Comparison of ENCODE assay signal across 1 cellular context in genomic region chr17:2238432-2239169, GRCh38.
A peak's percentile ranks its signal among the peaks of the same experiment; 100 is the strongest.
TF ChIP-seq lines count a peak whose summit lies in the region.

No MANE protein-coding gene starts in this region.

TF ChIP-seq in GM12878, 131 proteins besides CTCF, POLR2A, EP300 and RAD21 (continued from another document and continues in another):
- TF ChIP-seq CUX1 (IDR thresholded peaks at IDR 0.05; ENCODE audit: insufficient replicate concordance, low read depth, low read length) (peak; percentile 27), ZNF622 (IDR thresholded peaks at IDR 0.05) (no peak), REST (IDR thresholded peaks at IDR 0.05; ENCODE audit: low read depth, low read length) (no peak), KLF5 (IDR thresholded peaks at IDR 0.05; ENCODE audit: partially characterized antibody) (no peak), STAT1 (conservative IDR thresholded peaks at IDR 0.05) (no peak), BACH1 (IDR thresholded peaks at IDR 0.05; ENCODE audit: borderline replicate concordance) (no peak), FOXM1 (IDR thresholded peaks at IDR 0.05; ENCODE audit: low read depth, low read length) (no peak), NBN (IDR thresholded peaks at IDR 0.05) (peak; percentile 72; the same call in 1 of the 2 replicates), SREBF1 (IDR thresholded peaks at IDR 0.05; ENCODE audit: low read length) (no peak), JUNB (IDR thresholded peaks at IDR 0.05) (no peak), ELK1 (IDR thresholded peaks at IDR 0.05; ENCODE audit: low read depth, low read length) (no peak), CBX3 (IDR thresholded peaks at IDR 0.05; ENCODE audit: borderline replicate concordance, low read depth) (no peak), SMC3 (IDR thresholded peaks at IDR 0.05; ENCODE audit: borderline replicate concordance, low read length) (no peak), CEBPB (IDR thresholded peaks at IDR 0.05; ENCODE audit: borderline replicate concordance in 1 of 2, low read depth in 2 of 2, low read length in 2 of 2) (no peak), ZBTB33 (IDR thresholded peaks at IDR 0.05) (no peak), ZBED1 (IDR thresholded peaks at IDR 0.05; ENCODE audit: borderline replicate concordance) (0 out of 2 replicates have a peak, but pooled peaks have one; percentile 47), BMI1 (IDR thresholded peaks at IDR 0.05; ENCODE audit: borderline replicate concordance) (no peak), PML (IDR thresholded peaks at IDR 0.05; ENCODE audit: low read length) (peak; percentile 79), MTA3 (IDR thresholded peaks at IDR 0.05; ENCODE audit: borderline replicate concordance, low read length) (peak; percentile 60; the same call in 1 of the 2 replicates), ETV6 (conservative IDR thresholded peaks at IDR 0.05 in 1 of 2, IDR thresholded peaks at IDR 0.05 in 1 of 2; ENCODE audit: borderline replicate concordance in 1 of 2, low read depth in 1 of 2) (no peak; a peak in 1 of 4 replicates), MYB (IDR thresholded peaks at IDR 0.05; ENCODE audit: borderline replicate concordance, low read depth, low read length) (no peak), TCF12 (IDR thresholded peaks at IDR 0.05; ENCODE audit: low read depth, low read length) (no peak), PAX5 (IDR thresholded peaks at IDR 0.05; ENCODE audit: borderline replicate concordance, low read depth, low read length) (0 out of 2 replicates have a peak, but pooled peaks have one; percentile 33)
- TF ChIP-seq, protein P1, sequence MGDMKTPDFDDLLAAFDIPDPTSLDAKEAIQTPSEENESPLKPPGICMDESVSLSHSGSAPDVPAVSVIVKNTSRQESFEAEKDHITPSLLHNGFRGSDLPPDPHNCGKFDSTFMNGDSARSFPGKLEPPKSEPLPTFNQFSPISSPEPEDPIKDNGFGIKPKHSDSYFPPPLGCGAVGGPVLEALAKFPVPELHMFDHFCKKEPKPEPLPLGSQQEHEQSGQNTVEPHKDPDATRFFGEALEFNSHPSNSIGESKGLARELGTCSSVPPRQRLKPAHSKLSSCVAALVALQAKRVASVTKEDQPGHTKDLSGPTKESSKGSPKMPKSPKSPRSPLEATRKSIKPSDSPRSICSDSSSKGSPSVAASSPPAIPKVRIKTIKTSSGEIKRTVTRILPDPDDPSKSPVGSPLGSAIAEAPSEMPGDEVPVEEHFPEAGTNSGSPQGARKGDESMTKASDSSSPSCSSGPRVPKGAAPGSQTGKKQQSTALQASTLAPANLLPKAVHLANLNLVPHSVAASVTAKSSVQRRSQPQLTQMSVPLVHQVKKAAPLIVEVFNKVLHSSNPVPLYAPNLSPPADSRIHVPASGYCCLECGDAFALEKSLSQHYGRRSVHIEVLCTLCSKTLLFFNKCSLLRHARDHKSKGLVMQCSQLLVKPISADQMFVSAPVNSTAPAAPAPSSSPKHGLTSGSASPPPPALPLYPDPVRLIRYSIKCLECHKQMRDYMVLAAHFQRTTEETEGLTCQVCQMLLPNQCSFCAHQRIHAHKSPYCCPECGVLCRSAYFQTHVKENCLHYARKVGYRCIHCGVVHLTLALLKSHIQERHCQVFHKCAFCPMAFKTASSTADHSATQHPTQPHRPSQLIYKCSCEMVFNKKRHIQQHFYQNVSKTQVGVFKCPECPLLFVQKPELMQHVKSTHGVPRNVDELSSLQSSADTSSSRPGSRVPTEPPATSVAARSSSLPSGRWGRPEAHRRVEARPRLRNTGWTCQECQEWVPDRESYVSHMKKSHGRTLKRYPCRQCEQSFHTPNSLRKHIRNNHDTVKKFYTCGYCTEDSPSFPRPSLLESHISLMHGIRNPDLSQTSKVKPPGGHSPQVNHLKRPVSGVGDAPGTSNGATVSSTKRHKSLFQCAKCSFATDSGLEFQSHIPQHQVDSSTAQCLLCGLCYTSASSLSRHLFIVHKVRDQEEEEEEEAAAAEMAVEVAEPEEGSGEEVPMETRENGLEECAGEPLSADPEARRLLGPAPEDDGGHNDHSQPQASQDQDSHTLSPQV (IDR thresholded peaks at IDR 0.05): peak; percentile 71; the same call in 1 of the 2 replicates
- TF ChIP-seq, protein P2, sequence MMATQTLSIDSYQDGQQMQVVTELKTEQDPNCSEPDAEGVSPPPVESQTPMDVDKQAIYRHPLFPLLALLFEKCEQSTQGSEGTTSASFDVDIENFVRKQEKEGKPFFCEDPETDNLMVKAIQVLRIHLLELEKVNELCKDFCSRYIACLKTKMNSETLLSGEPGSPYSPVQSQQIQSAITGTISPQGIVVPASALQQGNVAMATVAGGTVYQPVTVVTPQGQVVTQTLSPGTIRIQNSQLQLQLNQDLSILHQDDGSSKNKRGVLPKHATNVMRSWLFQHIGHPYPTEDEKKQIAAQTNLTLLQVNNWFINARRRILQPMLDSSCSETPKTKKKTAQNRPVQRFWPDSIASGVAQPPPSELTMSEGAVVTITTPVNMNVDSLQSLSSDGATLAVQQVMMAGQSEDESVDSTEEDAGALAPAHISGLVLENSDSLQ (IDR thresholded peaks at IDR 0.05): peak; percentile 60
- TF ChIP-seq, protein P3, sequence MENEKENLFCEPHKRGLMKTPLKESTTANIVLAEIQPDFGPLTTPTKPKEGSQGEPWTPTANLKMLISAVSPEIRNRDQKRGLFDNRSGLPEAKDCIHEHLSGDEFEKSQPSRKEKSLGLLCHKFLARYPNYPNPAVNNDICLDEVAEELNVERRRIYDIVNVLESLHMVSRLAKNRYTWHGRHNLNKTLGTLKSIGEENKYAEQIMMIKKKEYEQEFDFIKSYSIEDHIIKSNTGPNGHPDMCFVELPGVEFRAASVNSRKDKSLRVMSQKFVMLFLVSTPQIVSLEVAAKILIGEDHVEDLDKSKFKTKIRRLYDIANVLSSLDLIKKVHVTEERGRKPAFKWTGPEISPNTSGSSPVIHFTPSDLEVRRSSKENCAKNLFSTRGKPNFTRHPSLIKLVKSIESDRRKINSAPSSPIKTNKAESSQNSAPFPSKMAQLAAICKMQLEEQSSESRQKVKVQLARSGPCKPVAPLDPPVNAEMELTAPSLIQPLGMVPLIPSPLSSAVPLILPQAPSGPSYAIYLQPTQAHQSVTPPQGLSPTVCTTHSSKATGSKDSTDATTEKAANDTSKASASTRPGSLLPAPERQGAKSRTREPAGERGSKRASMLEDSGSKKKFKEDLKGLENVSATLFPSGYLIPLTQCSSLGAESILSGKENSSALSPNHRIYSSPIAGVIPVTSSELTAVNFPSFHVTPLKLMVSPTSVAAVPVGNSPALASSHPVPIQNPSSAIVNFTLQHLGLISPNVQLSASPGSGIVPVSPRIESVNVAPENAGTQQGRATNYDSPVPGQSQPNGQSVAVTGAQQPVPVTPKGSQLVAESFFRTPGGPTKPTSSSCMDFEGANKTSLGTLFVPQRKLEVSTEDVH (IDR thresholded peaks at IDR 0.05; ENCODE audit: low read depth, partially characterized antibody): no peak
- TF ChIP-seq, protein P4, sequence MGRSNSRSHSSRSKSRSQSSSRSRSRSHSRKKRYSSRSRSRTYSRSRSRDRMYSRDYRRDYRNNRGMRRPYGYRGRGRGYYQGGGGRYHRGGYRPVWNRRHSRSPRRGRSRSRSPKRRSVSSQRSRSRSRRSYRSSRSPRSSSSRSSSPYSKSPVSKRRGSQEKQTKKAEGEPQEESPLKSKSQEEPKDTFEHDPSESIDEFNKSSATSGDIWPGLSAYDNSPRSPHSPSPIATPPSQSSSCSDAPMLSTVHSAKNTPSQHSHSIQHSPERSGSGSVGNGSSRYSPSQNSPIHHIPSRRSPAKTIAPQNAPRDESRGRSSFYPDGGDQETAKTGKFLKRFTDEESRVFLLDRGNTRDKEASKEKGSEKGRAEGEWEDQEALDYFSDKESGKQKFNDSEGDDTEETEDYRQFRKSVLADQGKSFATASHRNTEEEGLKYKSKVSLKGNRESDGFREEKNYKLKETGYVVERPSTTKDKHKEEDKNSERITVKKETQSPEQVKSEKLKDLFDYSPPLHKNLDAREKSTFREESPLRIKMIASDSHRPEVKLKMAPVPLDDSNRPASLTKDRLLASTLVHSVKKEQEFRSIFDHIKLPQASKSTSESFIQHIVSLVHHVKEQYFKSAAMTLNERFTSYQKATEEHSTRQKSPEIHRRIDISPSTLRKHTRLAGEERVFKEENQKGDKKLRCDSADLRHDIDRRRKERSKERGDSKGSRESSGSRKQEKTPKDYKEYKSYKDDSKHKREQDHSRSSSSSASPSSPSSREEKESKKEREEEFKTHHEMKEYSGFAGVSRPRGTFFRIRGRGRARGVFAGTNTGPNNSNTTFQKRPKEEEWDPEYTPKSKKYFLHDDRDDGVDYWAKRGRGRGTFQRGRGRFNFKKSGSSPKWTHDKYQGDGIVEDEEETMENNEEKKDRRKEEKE (IDR thresholded peaks at IDR 0.05): no peak
- TF ChIP-seq, protein P5, sequence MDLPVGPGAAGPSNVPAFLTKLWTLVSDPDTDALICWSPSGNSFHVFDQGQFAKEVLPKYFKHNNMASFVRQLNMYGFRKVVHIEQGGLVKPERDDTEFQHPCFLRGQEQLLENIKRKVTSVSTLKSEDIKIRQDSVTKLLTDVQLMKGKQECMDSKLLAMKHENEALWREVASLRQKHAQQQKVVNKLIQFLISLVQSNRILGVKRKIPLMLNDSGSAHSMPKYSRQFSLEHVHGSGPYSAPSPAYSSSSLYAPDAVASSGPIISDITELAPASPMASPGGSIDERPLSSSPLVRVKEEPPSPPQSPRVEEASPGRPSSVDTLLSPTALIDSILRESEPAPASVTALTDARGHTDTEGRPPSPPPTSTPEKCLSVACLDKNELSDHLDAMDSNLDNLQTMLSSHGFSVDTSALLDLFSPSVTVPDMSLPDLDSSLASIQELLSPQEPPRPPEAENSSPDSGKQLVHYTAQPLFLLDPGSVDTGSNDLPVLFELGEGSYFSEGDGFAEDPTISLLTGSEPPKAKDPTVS (IDR thresholded peaks at IDR 0.05; ENCODE audit: low read depth, low read length): no peak
